Comparison of ENCODE assay signal across 8 cellular contexts in genomic region chr5:74673011-74673790, GRCh38. TPM values are rescaled to one million over a fixed set of nuclear protein-coding genes. Genes with fewer than 3 reads are reported as not detected.
A peak's percentile ranks its signal among the peaks of the same experiment; 100 is the strongest.
DNase-seq lines count a peak whose midpoint lies in the region; ATAC-seq and TF ChIP-seq lines count a peak whose summit lies in the region.

No MANE protein-coding gene starts in this region.

- no peaks in the 10 kb centered on the region for H3K36me3 Mint-ChIP-seq in activated CD4-positive, alpha-beta T cell treated with anti-CD3 and anti-CD28 coated beads, Interleukin-2, amount 10 ng/mL, durations not matched to agents 7 days and 5 days (ENCODE audit: low read depth)

- no peak overlapping the region for H3K9ac ChIP-seq in SK-N-SH

- H3K27me3 ChIP-seq in BE2C: no peaks in the 10 kb centered on the region
- no peaks in the 10 kb centered on the region for H3K27me3 ChIP-seq in SK-N-SH (ENCODE audit: insufficient read depth)
- no peaks in the 10 kb centered on the region for H3K27me3 ChIP-seq in foreskin keratinocyte
- no peaks in the 10 kb centered on the region for H3K27me3 ChIP-seq in psoas muscle (ENCODE audit: insufficient read depth in 3 of 3, low read length in 2 of 3)

- H3K4me1 Mint-ChIP-seq in activated CD4-positive, alpha-beta T cell treated with anti-CD3 and anti-CD28 coated beads, Interleukin-2, amount 10 ng/mL, durations not matched to agents 7 days and 5 days: no peaks in the 10 kb centered on the region

- peak; percentile 77 for TF ChIP-seq RAD21 in SK-N-SH (IDR thresholded peaks at IDR 0.05; ENCODE audit: low read length)

- H3K36me3 ChIP-seq in BE2C: no peaks in the 10 kb centered on the region
- no peaks in the 10 kb centered on the region for H3K36me3 ChIP-seq in SK-N-SH (replicated peaks in 1 of 2; ENCODE audit: control insufficient read depth in 1 of 2, insufficient read depth in 2 of 2, low read length in 1 of 2)
- no peaks in the 10 kb centered on the region for H3K36me3 ChIP-seq in psoas muscle (ENCODE audit: insufficient read depth in 1 of 2, low read depth in 1 of 2)

- H3K27me3 Mint-ChIP-seq in activated CD4-positive, alpha-beta T cell treated with anti-CD3 and anti-CD28 coated beads, Interleukin-2, amount 10 ng/mL, durations not matched to agents 7 days and 5 days: peaks cover 3% of the 10 kb centered on the region

- no peak overlapping the region for H3K27ac Mint-ChIP-seq in activated CD4-positive, alpha-beta T cell treated with anti-CD3 and anti-CD28 coated beads, Interleukin-2, amount 10 ng/mL, durations not matched to agents 7 days and 5 days

- DNase-seq in BE2C (no peak), HT1080 (ENCODE audit: low read depth) (peak; percentile 32), SK-N-SH (peak; percentile 44), foreskin keratinocyte (no peak), psoas muscle (no peak)
- no peak for DNase-seq in activated CD4-positive, alpha-beta T cell treated with anti-CD3 and anti-CD28 coated beads, Interleukin-2, amount 10 ng/mL, durations not matched to agents 7 days and 5 days
- DNase-seq in activated CD4-positive, alpha-beta T cell treated with anti-CD3 and anti-CD28 coated beads for 4 hours: no peak

- H2AFZ ChIP-seq in SK-N-SH (ENCODE audit: low read depth): 0 out of 2 replicates have a peak overlapping the region, but pooled peaks have one; percentile 19

- H3K9me3 Mint-ChIP-seq in activated CD4-positive, alpha-beta T cell treated with anti-CD3 and anti-CD28 coated beads, Interleukin-2, amount 10 ng/mL, durations not matched to agents 7 days and 5 days: peaks cover 3% of the 10 kb centered on the region

- no peaks in the 10 kb centered on the region for H3K9me2 ChIP-seq in SK-N-SH

- no peak for TF ChIP-seq EP300 in SK-N-SH (IDR thresholded peaks at IDR 0.05; ENCODE audit: borderline replicate concordance in 1 of 2, low read depth in 1 of 2, low read length in 1 of 2)

- TF ChIP-seq CTCF in BE2C (IDR thresholded peaks at IDR 0.05; ENCODE audit: low read depth, low read length) (peak; percentile 49), SK-N-SH (IDR thresholded peaks at IDR 0.05) (peak; percentile 67), foreskin keratinocyte (conservative IDR thresholded peaks at IDR 0.05) (peak; percentile 86), psoas muscle (IDR thresholded peaks at IDR 0.05) (peak; percentile 55)

- POLR2A ChIA-PET in SK-N-SH (lab: Yijun Ruan, JAX): no interaction called here
- POLR2A ChIA-PET in activated CD4-positive, alpha-beta T cell treated with anti-CD3 and anti-CD28 coated beads, Interleukin-2, amount 10 ng/mL, durations not matched to agents 7 days and 5 days (lab: Charles Lee): no interaction called here

- H4K20me1 ChIP-seq in SK-N-SH (ENCODE audit: insufficient read depth): no peaks in the 10 kb centered on the region

- intact Hi-C loops in psoas muscle (cut with DNase I): loop anchor here (5.0 to 10.0 kb wide), 2 partner anchors 244 to 592 kb away; no protein-coding TSS in a partner anchor

- H3K27ac ChIP-seq in SK-N-SH (ENCODE audit: low read depth in 2 of 2, low read length in 1 of 2) (no peak overlapping the region; a peak in 1 of 4 replicates), foreskin keratinocyte (no peak overlapping the region), psoas muscle (no peak overlapping the region)

- H3K4me3 ChIP-seq in BE2C (ENCODE audit: low read depth, low read length) (no peak overlapping the region), SK-N-SH (ENCODE audit: low read depth in 2 of 2, low read length in 1 of 2) (no peak overlapping the region; a peak in 1 of 4 replicates), psoas muscle (peak overlapping the region; percentile 63)

- no peak overlapping the region for H3K4me3 Mint-ChIP-seq in activated CD4-positive, alpha-beta T cell treated with anti-CD3 and anti-CD28 coated beads, Interleukin-2, amount 10 ng/mL, durations not matched to agents 7 days and 5 days

- H3K4me2 ChIP-seq in SK-N-SH: no peak overlapping the region; the same call in 1 of the 2 replicates

- H3K4me1 ChIP-seq in BE2C (no peaks in the 10 kb centered on the region), SK-N-SH (ENCODE audit: control insufficient read depth in 1 of 2, insufficient read depth in 2 of 2, low read depth in 1 of 2, low read length in 1 of 2) (peaks cover 0 to 19% of the 10 kb centered on the region in 2 experiments; a peak in 2 of 4 replicates), foreskin keratinocyte (no peaks in the 10 kb centered on the region), psoas muscle (no peaks in the 10 kb centered on the region)

- no peaks in the 10 kb centered on the region for H3F3A ChIP-seq in SK-N-SH (replicated peaks; ENCODE audit: insufficient read depth)

- ATAC-seq in foreskin keratinocyte (peak; percentile 33), psoas muscle (peak; percentile 74 to 93 (median 74)), GM19452 (IDR thresholded peaks at IDR 0.05; ENCODE audit: unreplicated experiment) (no peak)

- CTCF ChIA-PET in SK-N-SH (lab: Yijun Ruan, JAX): interaction anchor here (0.6 to 3.2 kb wide), 25 partner anchors 8 to 1082 kb away, joined by 3 to 27 read pairs (median 4); partner anchors contain the start of genes ENC1, GFM2, HEXB and NSA2
- CTCF ChIA-PET in activated CD4-positive, alpha-beta T cell treated with anti-CD3 and anti-CD28 coated beads, Interleukin-2, amount 10 ng/mL, durations not matched to agents 7 days and 5 days (lab: Charles Lee): interaction anchor here (1.1 kb wide), 1 partner anchor 11 kb away, joined by 3 read pairs; no protein-coding TSS in a partner anchor

- 55% methylated on average over 6 of the region's 6 CpGs for WGBS in SK-N-SH (ENCODE audit: low lambda C conversion rate)
- WGBS in psoas muscle, 3 donors: 34 to 45% (median 35%) methylated on average over 6 of the region's 6 CpGs

- H3K9me3 ChIP-seq in BE2C (no peaks in the 10 kb centered on the region), SK-N-SH (no peaks in the 10 kb centered on the region), psoas muscle (no peaks in the 10 kb centered on the region)

- H3K79me2 ChIP-seq in SK-N-SH (ENCODE audit: insufficient read depth): no peaks in the 10 kb centered on the region

TF ChIP-seq in SK-N-SH, 30 proteins besides CTCF, POLR2A, EP300 and RAD21:
- TF ChIP-seq RFX5 (IDR thresholded peaks at IDR 0.05; ENCODE audit: low read length) (no peak), USF2 (IDR thresholded peaks at IDR 0.05; ENCODE audit: borderline replicate concordance, low read depth, low read length) (no peak), YY1 (IDR thresholded peaks at IDR 0.05; ENCODE audit: low read depth) (peak; percentile 56; the same call in 1 of the 2 replicates), CHD2 (IDR thresholded peaks at IDR 0.05; ENCODE audit: low read length, partially characterized antibody) (no peak), SMC3 (IDR thresholded peaks at IDR 0.05; ENCODE audit: low read depth, low read length) (peak; percentile 63), RCOR1 (IDR thresholded peaks at IDR 0.05; ENCODE audit: low read length) (no peak), PBX3 (IDR thresholded peaks at IDR 0.05) (0 out of 2 replicates have a peak, but pooled peaks have one; percentile 10), NFIC (IDR thresholded peaks at IDR 0.05; ENCODE audit: borderline replicate concordance) (no peak)
TF ChIP-seq in SK-N-SH: peak in this region for 3.

RNA-seq across cellular contexts. Expression of gene HEXB, which starts 11.8 kb away (rescaled TPM):
- polyA plus RNA-seq in BE2C (2012; ENCODE audit: insufficient read depth, insufficient read length, low read depth): 23.6 TPM
- 180 and 185 TPM in 2 replicates for total RNA-seq in HT1080 (2014; rRNA removed; shearing (Covaris generic))
- 154 and 162 TPM in 2 replicates for polyA plus RNA-seq in HT1080 (2015; cell fraction: cytosol; rRNA removed)
- 174 and 178 TPM in 2 replicates for polyA plus RNA-seq in HT1080 (2015; cell fraction: nucleus; rRNA removed)
- polyA plus RNA-seq in SK-N-SH (2012; rRNA removed) (75.8 and 80.0 TPM in 2 replicates), foreskin keratinocyte (106 and 122 TPM in 2 replicates), psoas muscle (10 to 100 TPM; 31.0 to 48.4 (median 43.9) TPM)
- polyA plus RNA-seq in SK-N-SH (2012; cell fraction: cytosol; rRNA removed): 101 and 149 TPM in 2 replicates
- polyA plus RNA-seq in SK-N-SH (2012; cell fraction: nucleus; rRNA removed): 50.7 and 56.8 TPM in 2 replicates
- total RNA-seq in foreskin keratinocyte (111 and 129 TPM in 2 replicates), psoas muscle (10 to 100 TPM; 48.1 to 63.3 (median 50.3) TPM)
- 10 to 100 TPM; 71.4 to 73.3 TPM for total RNA-seq in activated CD4-positive, alpha-beta T cell treated with anti-CD3 and anti-CD28 coated beads, Interleukin-2, amount 10 ng/mL, durations not matched to agents 7 days and 5 days

RNA-seq across cellular contexts. Expression of gene ENC1, which starts 32.7 kb away (rescaled TPM):
- polyA plus RNA-seq in BE2C (2012; ENCODE audit: insufficient read depth, insufficient read length, low read depth): 29.6 TPM
- 44.6 and 72.0 TPM in 2 replicates for total RNA-seq in HT1080 (2014; rRNA removed; shearing (Covaris generic))
- polyA plus RNA-seq in HT1080 (2015; cell fraction: cytosol; rRNA removed): 28.5 and 34.4 TPM in 2 replicates
- 64.0 and 65.8 TPM in 2 replicates for polyA plus RNA-seq in HT1080 (2015; cell fraction: nucleus; rRNA removed)
- polyA plus RNA-seq in SK-N-SH (2012; rRNA removed) (20.3 and 23.9 TPM in 2 replicates), foreskin keratinocyte (14.5 and 15.5 TPM in 2 replicates), psoas muscle (1 to 10 TPM in 2 of 3 donors, under 1 TPM in 1; 0.58 to 2.8 (median 1.1) TPM)
- 13.5 and 15.1 TPM in 2 replicates for polyA plus RNA-seq in SK-N-SH (2012; cell fraction: cytosol; rRNA removed)
- polyA plus RNA-seq in SK-N-SH (2012; cell fraction: nucleus; rRNA removed): 57.1 and 64.1 TPM in 2 replicates
- total RNA-seq in foreskin keratinocyte (46.5 and 52.3 TPM in 2 replicates), psoas muscle (10 to 100 TPM in 2 of 4 donors, 1 to 10 TPM in 2; 2.4 to 28.3 (median 10.6) TPM)
- 1 to 10 TPM; 2.2 to 3.4 TPM for total RNA-seq in activated CD4-positive, alpha-beta T cell treated with anti-CD3 and anti-CD28 coated beads, Interleukin-2, amount 10 ng/mL, durations not matched to agents 7 days and 5 days

Comparison
In these comparisons a context has a peak if more than half of its experiments do, and no peak if none do; other contexts are left out.
1. DNase-seq: peak in HT1080 (single experiment) and SK-N-SH (single experiment); none in BE2C (single experiment), foreskin keratinocyte (0 of 2), psoas muscle (0 of 2), activated CD4-positive, alpha-beta T cell treated with anti-CD3 and anti-CD28 coated beads, Interleukin-2, amount 10 ng/mL, durations not matched to agents 7 days and 5 days (single experiment) and activated CD4-positive, alpha-beta T cell treated with anti-CD3 and anti-CD28 coated beads for 4 hours (0 of 2).
2. Peak in every context shown above with its lines, with median percentiles within 50 percentile points of each other: CTCF ChIP-seq.